Comparison of ENCODE assay signal across 31 cellular contexts in genomic region chr4:139241086-139241783, GRCh38. TPM values are rescaled to one million over a fixed set of nuclear protein-coding genes. Genes with fewer than 3 reads are reported as not detected.
DNase-seq lines count a peak whose midpoint lies in the region; ATAC-seq and TF ChIP-seq lines count a peak whose summit lies in the region.
"Had no signal": no experiment of that assay in that cellular context is flagged by ENCODE, and none has a peak within 500 bp of the region (broad histone marks: within the 10 kb centered on the region; RNA-seq: fewer than 3 reads in every experiment).

No MANE protein-coding gene starts in this region.

- TF ChIP-seq CTCF in IMR-90 (conservative IDR thresholded peaks at IDR 0.05; ENCODE audit: low read depth, low read length), result no peak

- ATAC-seq in IMR-90 (ENCODE audit: low read depth), result no peak
- no peak for ATAC-seq in left colon
- no peak for ATAC-seq in sciatic nerve
- ATAC-seq: activated CD8-positive, alpha-beta memory T cell treated with anti-CD3 and anti-CD28 coated beads, Interleukin-2, amount 10 ng/mL, durations not matched to agents 7 days and 5 days; activated T-cell treated with anti-CD3 and anti-CD28 coated beads, Interleukin-2, amount 50 U/mL, for 72 hours; gastroesophageal sphincter; natural killer cell; SK-N-SH treated with all-trans-retinoic acid at 6 μM for 48 hours had no signal

- peak overlapping the region; percentile 77 for H2AK5ac ChIP-seq in IMR-90 (ENCODE audit: low read depth, low read length)
- peak overlapping the region; percentile 43 for H2AK5ac ChIP-seq in mesenchymal stem cell (ENCODE audit: low read length, severe bottlenecking)

- H3K18ac ChIP-seq in IMR-90 (ENCODE audit: low read depth, low read length) (peak overlapping the region; percentile 59), mesenchymal stem cell (ENCODE audit: low read depth in 1 of 2, low read length in 2 of 2) (no peak overlapping the region)

- H2BK120ac ChIP-seq in IMR-90 (ENCODE audit: low read depth, low read length) (peak overlapping the region; percentile 93; the same call in 1 of the 2 replicates), mesenchymal stem cell (ENCODE audit: low read depth, low read length) (no peak overlapping the region)

- H4K20me1 ChIP-seq in IMR-90 (ENCODE audit: insufficient read depth, low read length), result no peaks in the 10 kb centered on the region

- H3K27me3 ChIP-seq in IMR-90 (ENCODE audit: control insufficient read depth, insufficient read depth, low read length), result no peaks in the 10 kb centered on the region
- H3K27me3 ChIP-seq in iPS-15b (ENCODE audit: control insufficient read depth, insufficient read depth, low read length), result no peaks in the 10 kb centered on the region
- H3K27me3 ChIP-seq in mesenchymal stem cell (ENCODE audit: control insufficient read depth in 1 of 2, insufficient read depth in 1 of 2, low read length in 2 of 2), result no peaks in the 10 kb centered on the region
- H3K27me3 ChIP-seq: cardiac muscle cell, gastroesophageal sphincter, sigmoid colon, tibial nerve had no signal

- H3K4me3 ChIP-seq in IMR-90 (ENCODE audit: insufficient read depth, low read depth, low read length) (no peak overlapping the region), iPS-15b (ENCODE audit: low read depth, low read length) (peak overlapping the region; percentile 30), mesenchymal stem cell (ENCODE audit: insufficient read depth in 1 of 2, low read depth in 1 of 2, low read length in 2 of 2) (no peak overlapping the region)
- H3K4me3 ChIP-seq: cardiac muscle cell, gastroesophageal sphincter, GM23248, left ventricle myocardium inferior, sigmoid colon, tibial nerve had no signal

- intact Hi-C loops in IMR-90 (cut with micrococcal nuclease), result no loop called here
- intact Hi-C loops in left colon (cut with DNase I, micrococcal nuclease), result no loop called here
- intact Hi-C loops in sciatic nerve (cut with DNase I), result no loop called here

- H3K4me1 ChIP-seq in IMR-90 (ENCODE audit: control insufficient read depth, insufficient read depth, low read length), result peaks cover 29% of the 10 kb centered on the region
- peaks cover 19% of the 10 kb centered on the region for H3K4me1 ChIP-seq in iPS-15b (ENCODE audit: control insufficient read depth, insufficient read depth, low read length)
- peaks cover 18% of the 10 kb centered on the region for H3K4me1 ChIP-seq in mesenchymal stem cell (ENCODE audit: control insufficient read depth, insufficient read depth, low read depth, low read length)
- H3K4me1 ChIP-seq: left ventricle myocardium inferior had no signal

- H4K5ac ChIP-seq in IMR-90 (ENCODE audit: low read depth, low read length), result no peak overlapping the region

- DNase-seq in ACHN (peak; percentile 67), IMR-90 (no peak), mesenchymal stem cell (no peak), DMS79 (lab: John Stamatoyannopoulos, UW) (no peak), left colon (no peak), sciatic nerve (ENCODE audit: low spot score) (no peak)
- no peak for DNase-seq in activated CD4-positive, alpha-beta T cell treated with anti-CD3 and anti-CD28 coated beads for 1 hour
- DNase-seq: 8988T; activated CD4-positive, alpha-beta T cell treated with anti-CD3 and anti-CD28 coated beads, Interleukin-2, amount 10 ng/mL, durations not matched to agents 24 days and 14 days; activated CD8-positive, alpha-beta memory T cell treated with anti-CD3 and anti-CD28 coated beads, Interleukin-2, amount 10 ng/mL, durations not matched to agents 7 days and 5 days; activated naive CD4-positive, alpha-beta T cell treated with Interleukin-2 at 50 U/mL for 16 hours; activated T-cell treated with anti-CD3 and anti-CD28 coated beads, Interleukin-2, amount 50 U/mL, for 72 hours; AML-193; CD4-positive, alpha-beta memory T cell; cortex of kidney; GM23248; Karpas-422; left ventricle myocardium inferior; natural killer cell; NCI-H1048; NCI-H187 treated with DMSO at 0.1 percent for 48 hours; NCI-H748 treated with DMSO at 0.1 percent for 48 hours; posterior cingulate gyrus; sigmoid colon; T-helper 2 cell had no signal

- H2BK12ac ChIP-seq in mesenchymal stem cell (ENCODE audit: low read length in 2 of 2), result no peak overlapping the region

- peak overlapping the region; percentile 87; the same call in 1 of the 2 replicates for H4K91ac ChIP-seq in IMR-90 (ENCODE audit: insufficient read depth, low read depth, low read length)
- H4K91ac ChIP-seq in mesenchymal stem cell (ENCODE audit: low read length), result no peak overlapping the region

- no peak for TF ChIP-seq POLR2A in IMR-90 (IDR thresholded peaks at IDR 0.05; ENCODE audit: low read depth, low read length)

- H3K9me3 ChIP-seq in IMR-90 (ENCODE audit: control insufficient read depth, insufficient read depth, low read length) (0 out of 2 replicates have a peak, but pooled peaks cover 2% of the 10 kb centered on the region), iPS-15b (ENCODE audit: control insufficient read depth, insufficient read depth, low read length) (peaks cover 5% of the 10 kb centered on the region), mesenchymal stem cell (ENCODE audit: control insufficient read depth, low read length) (no peaks in the 10 kb centered on the region)
- H3K9me3 ChIP-seq: gastroesophageal sphincter, sigmoid colon had no signal

- H2BK5ac ChIP-seq in IMR-90 (ENCODE audit: low read depth, low read length, poor library complexity, severe bottlenecking) (peak overlapping the region; percentile 4), mesenchymal stem cell (ENCODE audit: low read depth, low read length, poor library complexity, severe bottlenecking) (no peak overlapping the region)

- peaks cover 9% of the 10 kb centered on the region for H3K9me1 ChIP-seq in IMR-90 (ENCODE audit: insufficient read depth, low read length)

- H3K79me1 ChIP-seq in IMR-90 (ENCODE audit: low read depth in 1 of 2, low read length in 2 of 2) (no peaks in the 10 kb centered on the region; a peak in 1 of 4 replicates), mesenchymal stem cell (replicated peaks; ENCODE audit: low read length, poor library complexity, severe bottlenecking) (no peaks in the 10 kb centered on the region)

- no peak overlapping the region for H3K56ac ChIP-seq in IMR-90 (ENCODE audit: extremely low read depth, insufficient read depth, low read length)

- CTCF ChIA-PET in IMR-90 (lab: Yijun Ruan, JAX), result interaction anchor here (1.2 kb wide), 1 partner anchor 34 kb away, joined by 3 read pairs; no protein-coding TSS in a partner anchor

- H2BK15ac ChIP-seq in IMR-90 (ENCODE audit: low read depth, low read length), result peak overlapping the region; percentile 83; the same call in 2 of the 3 replicates
- H2BK15ac ChIP-seq in mesenchymal stem cell (ENCODE audit: low read depth, poor library complexity, severe bottlenecking), result no peak overlapping the region

- no peak overlapping the region for H3K27ac ChIP-seq in IMR-90 (ENCODE audit: insufficient read depth, low read length)
- H3K27ac ChIP-seq in mesenchymal stem cell (ENCODE audit: low read length, poor library complexity, severe bottlenecking), result peak overlapping the region; percentile 80
- H3K27ac ChIP-seq: cardiac muscle cell, gastroesophageal sphincter, left ventricle myocardium inferior, sigmoid colon, tibial nerve had no signal

- H3K36me3 ChIP-seq in IMR-90 (ENCODE audit: control insufficient read depth, insufficient read depth, low read length) (no peaks in the 10 kb centered on the region), iPS-15b (ENCODE audit: control insufficient read depth, insufficient read depth, low read length) (no peaks in the 10 kb centered on the region), mesenchymal stem cell (ENCODE audit: control insufficient read depth in 1 of 2, insufficient read depth in 2 of 2, low read depth in 1 of 2, low read length in 2 of 2) (no peaks in the 10 kb centered on the region)
- H3K36me3 ChIP-seq: cardiac muscle cell, gastroesophageal sphincter, left ventricle myocardium inferior, sigmoid colon, tibial nerve had no signal

- no peak overlapping the region for H2AK9ac ChIP-seq in IMR-90 (replicated peaks; ENCODE audit: low read depth, low read length, poor library complexity)

- no TSS peak for BruUV-seq in IMR-90 (replicated peaks; lab: Mats Ljungman, UMichigan)

- no peak for TF ChIP-seq RAD21 in IMR-90 (IDR thresholded peaks at IDR 0.05; ENCODE audit: low read length)

- H3K23ac ChIP-seq in IMR-90 (ENCODE audit: low read depth, low read length) (no peak overlapping the region), mesenchymal stem cell (ENCODE audit: low read length in 2 of 2) (no peak overlapping the region)

- peak overlapping the region; percentile 27 for H2BK20ac ChIP-seq in IMR-90 (ENCODE audit: low read depth, low read length)

- H3K14ac ChIP-seq in IMR-90 (replicated peaks; ENCODE audit: low read depth, low read length) (0 out of 2 replicates have a peak overlapping the region, but pooled peaks have one; percentile 49), mesenchymal stem cell (ENCODE audit: low read length in 2 of 2) (no peak overlapping the region)

- H3K4ac ChIP-seq in IMR-90 (ENCODE audit: low read depth, low read length), result peak overlapping the region; percentile 22
- no peak overlapping the region for H3K4ac ChIP-seq in mesenchymal stem cell (ENCODE audit: low read depth in 1 of 2, low read length in 2 of 2)

- POLR2A ChIA-PET in IMR-90 (lab: Charles Lee; ENCODE audit: unreplicated experiment), result no interaction called here

- dilution Hi-C loops in IMR-90 (cut with HindIII; ENCODE audit: low sequenced_read_pairs, unreplicated experiment), result no loop called here

- H4K8ac ChIP-seq in IMR-90 (ENCODE audit: low read depth in 2 of 2, low read length in 2 of 2) (peak overlapping the region; percentile 46 to 85; a peak in 2 of 4 replicates), mesenchymal stem cell (ENCODE audit: low read length) (no peak overlapping the region)

- H2AFZ ChIP-seq in IMR-90 (replicated peaks; ENCODE audit: low read length, poor library complexity) (no peak overlapping the region), mesenchymal stem cell (ENCODE audit: low read depth, low read length) (no peak overlapping the region)
- H2AFZ ChIP-seq: GM23248 had no signal

- WGBS in IMR-90 (ENCODE audit: extremely low coverage in 2 of 2, insufficient read length in 1 of 2), 2 experiments, result no CpG with 5 or more reads among the region's 11 CpGs
- WGBS in mesenchymal stem cell, result 74% methylated on average over 11 of the region's 11 CpGs

- in situ Hi-C loops in ACHN (cut with HindIII; ENCODE audit: low pct_ligation_motif_present, low pct_unique_long_range_greater_than_20kb, low sequenced_read_pairs), result no loop called here
- in situ Hi-C loops in IMR-90 (cut with MboI; ENCODE audit: low sequenced_read_pairs), result no loop called here

- H3K4me2 ChIP-seq in IMR-90 (ENCODE audit: low read depth, low read length), result no peak overlapping the region
- H3K4me2 ChIP-seq in mesenchymal stem cell (ENCODE audit: low read length, poor library complexity, severe bottlenecking), result no peak overlapping the region

- H3K9ac ChIP-seq in IMR-90 (ENCODE audit: low read depth, low read length), result no peak overlapping the region
- peak overlapping the region; percentile 4 for H3K9ac ChIP-seq in iPS-15b (ENCODE audit: low read depth, low read length)
- H3K9ac ChIP-seq in mesenchymal stem cell (ENCODE audit: low read length), result no peak overlapping the region
- H3K9ac ChIP-seq: GM23248 had no signal

RNA-seq across cellular contexts. Expression of gene MGARP, which starts 38.8 kb away (rescaled TPM):
- total RNA-seq in IMR-90 (2012; rRNA removed) (35.0 and 44.4 TPM in 2 replicates), left colon (under 1 TPM in 1 of 2 donors, not detected in 1; 0.22 TPM), sciatic nerve (1.4 TPM)
- 34.7 and 35.1 TPM in 2 replicates for polyA plus RNA-seq in IMR-90 (2012; rRNA removed)
- polyA plus RNA-seq in IMR-90 (2012; cell fraction: cytosol; rRNA removed), result 26.9 and 31.0 TPM in 2 replicates
- polyA plus RNA-seq in IMR-90 (2012; cell fraction: nucleus; rRNA removed; ENCODE audit: low replicate concordance), result 5.1 and 15.3 TPM in 2 replicates
- polyA plus RNA-seq in mesenchymal stem cell (2013, experiment 1 of 2), result 2.7 TPM
- 3.1 TPM for polyA plus RNA-seq in mesenchymal stem cell (2013, experiment 2 of 2)
- total RNA-seq: activated T-cell treated with anti-CD3 and anti-CD28 coated beads, Interleukin-2, amount 50 U/mL, for 72 hours; HT-29 had no signal

Comparison
In these comparisons a context has a peak if more than half of its experiments do, and no peak if none do; other contexts are left out.
1. RNA of gene MGARP, which starts 38.8 kb away (total RNA-seq): 35.0 to 44.4 TPM in IMR-90; 1.4 TPM in sciatic nerve (single experiment) and 0.22 TPM in left colon; every median in the first group is over 10 times any median in the second.